2 cellular contexts compared by ENCODE assay signal in the genomic region with DNA sequence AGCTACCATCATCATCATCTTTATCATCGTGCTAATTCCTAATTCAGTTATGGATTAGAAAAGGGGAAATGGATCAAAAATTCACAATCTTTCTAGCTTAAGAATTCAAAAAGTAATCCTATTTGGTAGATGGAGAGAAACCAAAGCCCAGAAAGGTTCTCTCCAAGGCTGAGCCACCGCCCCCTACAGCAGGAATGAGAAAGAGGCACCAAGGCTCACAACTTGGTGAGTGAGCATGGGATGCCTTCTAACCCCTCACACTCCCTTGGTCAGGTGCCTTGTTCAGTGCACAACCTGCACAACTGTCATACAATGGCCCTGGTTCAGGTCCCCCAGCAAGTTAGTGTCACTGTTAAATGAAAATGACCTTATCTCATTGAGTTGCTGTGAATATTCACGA.
TF ChIP-seq lines count a peak whose summit lies in the region.

No MANE protein-coding gene starts in this region.

TF ChIP-seq in HCT116, 20 proteins besides CTCF, POLR2A, EP300 and RAD21:
- TF ChIP-seq FOSL1 (IDR thresholded peaks at IDR 0.05; ENCODE audit: low read depth) (no peak), EZH2 (IDR thresholded peaks at IDR 0.05) (no peak), CBX3 (IDR thresholded peaks at IDR 0.05; ENCODE audit: low read depth) (no peak), JUND (IDR thresholded peaks at IDR 0.05) (no peak), EZH2phosphoT487 (IDR thresholded peaks at IDR 0.05; ENCODE audit: borderline replicate concordance) (no peak), ZNF274 (IDR thresholded peaks at IDR 0.05; ENCODE audit: low read depth, low read length) (no peak), POLR2AphosphoS5 (IDR thresholded peaks at IDR 0.05; ENCODE audit: low read depth, low read length) (no peak), TCF7L2 (IDR thresholded peaks at IDR 0.05; ENCODE audit: borderline replicate concordance, extremely low read depth, insufficient read depth, insufficient read length) (no peak)
- TF ChIP-seq, protein P1, sequence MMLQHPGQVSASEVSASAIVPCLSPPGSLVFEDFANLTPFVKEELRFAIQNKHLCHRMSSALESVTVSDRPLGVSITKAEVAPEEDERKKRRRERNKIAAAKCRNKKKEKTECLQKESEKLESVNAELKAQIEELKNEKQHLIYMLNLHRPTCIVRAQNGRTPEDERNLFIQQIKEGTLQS (IDR thresholded peaks at IDR 0.05), result no peak
TF ChIP-seq in HCT116: peak in this region for 0.

TF ChIP-seq in H1, 55 proteins besides CTCF, POLR2A, EP300 and RAD21:
- no peak for TF ChIP-seq SUZ12 (IDR thresholded peaks at IDR 0.05; ENCODE audit: low read length)
- no peak for TF ChIP-seq KDM4A (IDR thresholded peaks at IDR 0.05; ENCODE audit: low read depth, low read length, severe bottlenecking)
- no peak for TF ChIP-seq CEBPB (IDR thresholded peaks at IDR 0.05; ENCODE audit: low read depth, low read length)
- TF ChIP-seq NRF1 (IDR thresholded peaks at IDR 0.05; ENCODE audit: low read depth, low read length), result no peak
- no peak for TF ChIP-seq RBBP5 (IDR thresholded peaks at IDR 0.05; ENCODE audit: borderline replicate concordance, low read depth, low read length)
- TF ChIP-seq JUND (IDR thresholded peaks at IDR 0.05; ENCODE audit: low read length), result no peak
- no peak for TF ChIP-seq BRCA1 (IDR thresholded peaks at IDR 0.05; ENCODE audit: low read depth, low read length)
